ENCODE assay signal across 17 cellular contexts in genomic region chr3:14370719-14371572, GRCh38. TPM values are rescaled to one million over a fixed set of nuclear protein-coding genes. Genes with fewer than 3 reads are reported as not detected.
DNase-seq lines count a peak whose midpoint lies in the region; ATAC-seq and TF ChIP-seq lines count a peak whose summit lies in the region.
"Had no signal": no experiment of that assay in that cellular context is flagged by ENCODE, and none has a peak within 500 bp of the region (broad histone marks: within the 10 kb centered on the region; RNA-seq: fewer than 3 reads in every experiment).

No MANE protein-coding gene starts in this region.

- H2AFZ ChIP-seq in PC-3 (ENCODE audit: low read length): no peak overlapping the region
- H2AFZ ChIP-seq: GM23248 had no signal

- TF ChIP-seq POLR2A in spleen (IDR thresholded peaks at IDR 0.05): no peak

- H3K27me3 ChIP-seq in PC-3 (ENCODE audit: low read length): no peaks in the 10 kb centered on the region
- peaks cover 0 to 5% (median 0%) of the 10 kb centered on the region in 7 donors for H3K27me3 ChIP-seq in spleen (replicated peaks in 1 of 7)
- H3K27me3 ChIP-seq: BLaER1, testis had no signal

- 90 to 95% (median 91%) methylated on average over 13 to 14 of the region's 14 CpGs for WGBS in spleen, 5 donors

- no peaks in the 10 kb centered on the region for H3K79me2 ChIP-seq in PC-3 (ENCODE audit: low read length)

- H3K36me3 ChIP-seq in PC-3 (ENCODE audit: low read depth, low read length) (no peaks in the 10 kb centered on the region), spleen (no peaks in the 10 kb centered on the region)
- H3K36me3 ChIP-seq: BLaER1 had no signal

- intact Hi-C loops in PC-3 (cut with micrococcal nuclease): loop anchor here (1.0 kb wide), 2 partner anchors 31 to 110 kb away; partner anchors contain the start of gene SLC6A6
- intact Hi-C loops in spleen (cut with DNase I; ENCODE audit: low total_unique reads): no loop called here

- peak; percentile 25 for DNase-seq in NCI-H2196 (lab: John Stamatoyannopoulos, UW; ENCODE audit: unreplicated experiment)
- DNase-seq in NCI-H2196 treated with DMSO at 0.1 percent for 48 hours (lab: John Stamatoyannopoulos, UW; ENCODE audit: unreplicated experiment): no peak
- no peak for DNase-seq in PC-3
- peak; percentile 27 for DNase-seq in epithelial cell of prostate (ENCODE audit: low read depth, low spot score)
- no peak for DNase-seq in spleen
- no peak for DNase-seq in NCI-H1417 (lab: John Stamatoyannopoulos, UW)
- no peak for DNase-seq in NCI-H187 treated with DMSO at 0.1 percent for 48 hours (lab: John Stamatoyannopoulos, UW)
- DNase-seq: activated CD8-positive, alpha-beta memory T cell treated with anti-CD3 and anti-CD28 coated beads, Interleukin-2, amount 10 ng/mL, durations not matched to agents 7 days and 5 days; activated naive CD8-positive, alpha-beta T cell treated with anti-CD3 and anti-CD28 coated beads, Interleukin-2, amount 50 U/mL, for 24 hours; immature natural killer cell; naive thymus-derived CD8-positive, alpha-beta T cell; NCI-H526 treated with DMSO at 0.1 percent for 48 hours had no signal

- H3K9me3 ChIP-seq in PC-3 (ENCODE audit: low read length): no peaks in the 10 kb centered on the region
- H3K9me3 ChIP-seq in spleen: no peaks in the 10 kb centered on the region
- H3K9me3 ChIP-seq: BLaER1, testis had no signal

- no peaks in the 10 kb centered on the region for H3F3A ChIP-seq in PC-3 (ENCODE audit: low read length, unreplicated experiment)

- H3K9ac ChIP-seq in PC-3 (ENCODE audit: low read length): no peak overlapping the region
- H3K9ac ChIP-seq: BLaER1, GM23248 had no signal

- peak overlapping the region; percentile 27; the same call in 1 of the 2 replicates for H3K4me2 ChIP-seq in PC-3 (ENCODE audit: low read length)
- H3K4me2 ChIP-seq: BLaER1 had no signal

- CTCF ChIA-PET in PC-3 (lab: Charles Lee): interaction anchor here (0.5 kb wide), 1 partner anchor 114 kb away, joined by 3 read pairs; no protein-coding TSS in a partner anchor

- no TSS peak for BruUV-seq in PC-3 (replicated peaks; lab: Mats Ljungman, UMichigan)

- peaks cover 34% of the 10 kb centered on the region for H3K4me1 ChIP-seq in PC-3 (ENCODE audit: insufficient read depth, low read length)
- H3K4me1 ChIP-seq in spleen: peaks cover 6 to 68% (median 24%) of the 10 kb centered on the region in 6 donors
- H3K4me1 ChIP-seq: testis had no signal

- H3K27ac ChIP-seq in PC-3 (ENCODE audit: low read length): peak overlapping the region; percentile 40
- H3K27ac ChIP-seq in epithelial cell of prostate: peak overlapping the region; percentile 61
- H3K27ac ChIP-seq in spleen: peak overlapping the region in 5 of 8 donors; percentile 12 to 78 (median 65)
- H3K27ac ChIP-seq: BLaER1, GM23248, SK-N-MC, testis had no signal

- H3K4me3 ChIP-seq in PC-3 (ENCODE audit: low read length) (no peak overlapping the region), spleen (no peak overlapping the region)
- H3K4me3 ChIP-seq: BLaER1, GM23248, SK-N-MC, testis had no signal

- POLR2A ChIA-PET in PC-3 (lab: Charles Lee; ENCODE audit: unreplicated experiment): interaction anchor here (0.6 kb wide), 1 partner anchor 118 kb away, joined by 7 read pairs; no protein-coding TSS in a partner anchor

- no peaks in the 10 kb centered on the region for H3K9me2 ChIP-seq in PC-3 (replicated peaks; ENCODE audit: low read length)

- TF ChIP-seq CTCF in PC-3 (conservative IDR thresholded peaks at IDR 0.05; ENCODE audit: low read depth, low read length) (no peak), spleen (IDR thresholded peaks at IDR 0.05 in 8 of 11, conservative IDR thresholded peaks at IDR 0.05 in 3 of 11) (no peak)

- ATAC-seq in PC-3: no peak
- no peak for ATAC-seq in HG03025 (IDR thresholded peaks at IDR 0.05; ENCODE audit: low FRiP score, unreplicated experiment)
- ATAC-seq: activated CD8-positive, alpha-beta memory T cell treated with anti-CD3 and anti-CD28 coated beads, Interleukin-2, amount 10 ng/mL, durations not matched to agents 7 days and 5 days; activated naive CD8-positive, alpha-beta T cell treated with anti-CD3 and anti-CD28 coated beads, Interleukin-2, amount 50 U/mL, for 24 hours; naive thymus-derived CD8-positive, alpha-beta T cell had no signal

- no peaks in the 10 kb centered on the region for H4K20me1 ChIP-seq in PC-3 (ENCODE audit: low read length)
- H4K20me1 ChIP-seq: BLaER1 had no signal

RNA-seq across cellular contexts. Expression of gene SLC6A6, which starts 31.5 kb away (rescaled TPM):
- total RNA-seq in PC-3 (2014; rRNA removed) (28.1 and 31.9 TPM in 2 replicates), spleen (100 to 1,000 TPM in 6 of 7 donors, 10 to 100 TPM in 1; 75.4 to 150 (median 128) TPM)
- 10 to 100 TPM in 1 of 3 donors, 1 to 10 TPM in 2; 3.4 to 14.2 (median 3.9) TPM for polyA plus RNA-seq in spleen

Comparison
In these comparisons a context has a peak if more than half of its experiments do, and no peak if none do; other contexts are left out.
1. DNase-seq: peak in NCI-H2196 (single experiment) and epithelial cell of prostate (single experiment); none in NCI-H2196 treated with DMSO at 0.1 percent for 48 hours (single experiment), PC-3 (single experiment), spleen (single experiment), NCI-H1417 (0 of 3) and NCI-H187 treated with DMSO at 0.1 percent for 48 hours (single experiment).
2. Peak in every context shown above with its lines, with median percentiles within 50 percentile points of each other: H3K27ac ChIP-seq.